ENCODE assay signal across 20 cellular contexts in genomic region chr17:57350266-57350665, GRCh38.
DNase-seq lines count a peak whose midpoint lies in the region; ATAC-seq and TF ChIP-seq lines count a peak whose summit lies in the region.
"Had no signal": no experiment of that assay in that cellular context is flagged by ENCODE, and none has a peak within 500 bp of the region (broad histone marks: within the 10 kb centered on the region; RNA-seq: fewer than 3 reads in every experiment).

No MANE protein-coding gene starts in this region.

- H3K27ac ChIP-seq in endodermal cell (ENCODE audit: low read depth, low read length): no peak overlapping the region
- H3K27ac ChIP-seq in hepatocyte: peak overlapping the region; percentile 45
- H3K27ac ChIP-seq in brain microvascular endothelial cell: no peak overlapping the region
- H3K27ac ChIP-seq: esophagus muscularis mucosa, neural progenitor cell, SK-N-MC, transverse colon had no signal

- H3K4me1 Mint-ChIP-seq in endodermal cell: peaks cover 13% of the 10 kb centered on the region

- H3K27ac Mint-ChIP-seq in endodermal cell: no peak overlapping the region
- H3K27ac Mint-ChIP-seq: activated naive CD8-positive, alpha-beta T cell treated with anti-CD3 and anti-CD28 coated beads, Interleukin-2, amount 10 ng/mL, durations not matched to agents 7 days and 5 days; activated T-helper 1 cell treated with anti-CD3 and anti-CD28 coated beads, Interleukin-12 subunit alpha, Interleukin-12 subunit beta, Interleukin-2, Interleukin-4 antibody, amounts not matched to agents 30 ng/mL and 10 ng/mL and 1 ng/mL, durations not matched to agents 14 hours and 24 hours and 36 hours had no signal

- H3K9me2 ChIP-seq in hepatocyte (replicated peaks; ENCODE audit: insufficient read depth): no peaks in the 10 kb centered on the region

- H2AFZ ChIP-seq in hepatocyte: no peak overlapping the region
- H2AFZ ChIP-seq: neural progenitor cell had no signal

- H3K4me3 Mint-ChIP-seq in endodermal cell: no peak overlapping the region
- H3K4me3 Mint-ChIP-seq: activated naive CD8-positive, alpha-beta T cell treated with anti-CD3 and anti-CD28 coated beads, Interleukin-2, amount 10 ng/mL, durations not matched to agents 7 days and 5 days; activated T-helper 1 cell treated with anti-CD3 and anti-CD28 coated beads, Interleukin-12 subunit alpha, Interleukin-12 subunit beta, Interleukin-2, Interleukin-4 antibody, amounts not matched to agents 30 ng/mL and 10 ng/mL and 1 ng/mL, durations not matched to agents 14 hours and 24 hours and 36 hours; neural progenitor cell; stimulated activated effector memory CD8-positive, alpha-beta T cell treated with anti-CD3 and anti-CD28 coated beads, Interleukin-12 subunit alpha, Interleukin-12 subunit beta, amount 100 ng/mL, for 72 hours had no signal

- TF ChIP-seq CTCF in endodermal cell (conservative IDR thresholded peaks at IDR 0.05): no peak
- TF ChIP-seq CTCF in hepatocyte (IDR thresholded peaks at IDR 0.05; ENCODE audit: poor library complexity): no peak
- no peak for TF ChIP-seq CTCF in brain microvascular endothelial cell (IDR thresholded peaks at IDR 0.05; ENCODE audit: low read depth, low read length, missing control alignments)

- peaks cover 76% of the 10 kb centered on the region for H3K79me2 ChIP-seq in hepatocyte

- no peak overlapping the region for H3K9ac ChIP-seq in endodermal cell (ENCODE audit: extremely low read depth, low read length, poor library complexity, severe bottlenecking)
- H3K9ac ChIP-seq: neural progenitor cell had no signal

- no peak for ATAC-seq in GM21737 (IDR thresholded peaks at IDR 0.05; ENCODE audit: unreplicated experiment)
- ATAC-seq: K562; stimulated activated effector memory CD8-positive, alpha-beta T cell treated with anti-CD3 and anti-CD28 coated beads, Interleukin-12 subunit alpha, Interleukin-12 subunit beta, amount 100 ng/mL, for 72 hours had no signal

- H3K27me3 Mint-ChIP-seq in endodermal cell (ENCODE audit: insufficient read depth): no peaks in the 10 kb centered on the region
- H3K27me3 Mint-ChIP-seq: activated naive CD8-positive, alpha-beta T cell treated with anti-CD3 and anti-CD28 coated beads, Interleukin-2, amount 10 ng/mL, durations not matched to agents 7 days and 5 days had no signal

- H3K9me3 Mint-ChIP-seq in endodermal cell: no peaks in the 10 kb centered on the region
- H3K9me3 Mint-ChIP-seq: activated naive CD8-positive, alpha-beta T cell treated with anti-CD3 and anti-CD28 coated beads, Interleukin-2, amount 10 ng/mL, durations not matched to agents 7 days and 5 days; activated T-helper 1 cell treated with anti-CD3 and anti-CD28 coated beads, Interleukin-12 subunit alpha, Interleukin-12 subunit beta, Interleukin-2, Interleukin-4 antibody, amounts not matched to agents 30 ng/mL and 10 ng/mL and 1 ng/mL, durations not matched to agents 14 hours and 24 hours and 36 hours; stimulated activated effector memory CD8-positive, alpha-beta T cell treated with anti-CD3 and anti-CD28 coated beads, Interleukin-12 subunit alpha, Interleukin-12 subunit beta, amount 100 ng/mL, for 72 hours had no signal

- 92 to 93% methylated on average over 3 to 6 of the region's 6 CpGs for WGBS in endodermal cell (ENCODE audit: insufficient coverage in 1 of 2, insufficient read length in 1 of 2), 2 experiments
- 69% methylated on average over 6 of the region's 6 CpGs for WGBS in hepatocyte (ENCODE audit: low lambda C conversion rate, missing lambda C conversion rate)

- H3K4me3 ChIP-seq in endodermal cell (ENCODE audit: low read length) (no peak overlapping the region), hepatocyte (no peak overlapping the region), brain microvascular endothelial cell (ENCODE audit: low read depth, low read length) (no peak overlapping the region), MG63 (no peak overlapping the region)
- H3K4me3 ChIP-seq: esophagus muscularis mucosa, K562, neural progenitor cell, SK-N-MC, transverse colon had no signal

- H3K4me2 ChIP-seq in hepatocyte: no peak overlapping the region
- H3K4me2 ChIP-seq: neural progenitor cell had no signal

- DNase-seq in EH (ENCODE audit: low read depth) (peak; percentile 33), endodermal cell (peak; percentile 43), hepatocyte (ENCODE audit: low spot score) (no peak), smooth muscle cell of the brain vasculature (ENCODE audit: low read depth, low spot score) (peak; percentile 36), NAMALWA (ENCODE audit: low spot score) (no peak), brain microvascular endothelial cell (no peak), MG63 (no peak)
- DNase-seq: activated naive CD8-positive, alpha-beta T cell treated with anti-CD3 and anti-CD28 coated beads, Interleukin-2, amount 10 ng/mL, durations not matched to agents 7 days and 5 days; Caco-2; HCEC 1CT; islet precursor cell; T1000; transverse colon had no signal

- in situ Hi-C loops in brain microvascular endothelial cell (cut with HindIII; ENCODE audit: low pct_ligation_motif_present, low sequenced_read_pairs): no loop called here

- H4K20me1 ChIP-seq in hepatocyte (ENCODE audit: insufficient read depth, poor library complexity, severe bottlenecking): no peaks in the 10 kb centered on the region

- peaks cover 19% of the 10 kb centered on the region for H3K36me3 Mint-ChIP-seq in endodermal cell (ENCODE audit: low read depth)

- H3K9me3 ChIP-seq in endodermal cell (ENCODE audit: control insufficient read depth, low read length): no peaks in the 10 kb centered on the region
- no peaks in the 10 kb centered on the region for H3K9me3 ChIP-seq in hepatocyte (ENCODE audit: low read depth)
- H3K9me3 ChIP-seq in MG63: no peaks in the 10 kb centered on the region
- H3K9me3 ChIP-seq: Caco-2, esophagus muscularis mucosa, transverse colon had no signal

- peaks cover 10% of the 10 kb centered on the region for H3K36me3 ChIP-seq in endodermal cell (ENCODE audit: control insufficient read depth, insufficient read depth, low read length)
- H3K36me3 ChIP-seq in hepatocyte (replicated peaks; ENCODE audit: insufficient read depth, low read depth): no peaks in the 10 kb centered on the region
- peaks cover 4% of the 10 kb centered on the region for H3K36me3 ChIP-seq in brain microvascular endothelial cell (replicated peaks)
- no peaks in the 10 kb centered on the region for H3K36me3 ChIP-seq in MG63
- H3K36me3 ChIP-seq: neural progenitor cell, transverse colon had no signal

- H3K4me1 ChIP-seq in endodermal cell (ENCODE audit: control insufficient read depth, insufficient read depth, low read length) (no peaks in the 10 kb centered on the region), hepatocyte (ENCODE audit: insufficient read depth) (peaks cover 14% of the 10 kb centered on the region)
- H3K4me1 ChIP-seq: Caco-2, neural progenitor cell, transverse colon had no signal

- H3K27me3 ChIP-seq in endodermal cell (ENCODE audit: control insufficient read depth, insufficient read depth, low read length, poor library complexity, severe bottlenecking) (no peaks in the 10 kb centered on the region), hepatocyte (no peaks in the 10 kb centered on the region), brain microvascular endothelial cell (replicated peaks) (no peaks in the 10 kb centered on the region), MG63 (no peaks in the 10 kb centered on the region)
- H3K27me3 ChIP-seq: esophagus muscularis mucosa, neural progenitor cell, transverse colon had no signal

Comparison
In these comparisons a context has a peak if more than half of its experiments do, and no peak if none do; other contexts are left out.
1. DNase-seq: peak in EH (single experiment), endodermal cell (single experiment) and smooth muscle cell of the brain vasculature (single experiment); none in hepatocyte (single experiment), NAMALWA (single experiment), brain microvascular endothelial cell (single experiment) and MG63 (single experiment).